ENCODE assay signal across 8 cellular contexts in the genomic region with DNA sequence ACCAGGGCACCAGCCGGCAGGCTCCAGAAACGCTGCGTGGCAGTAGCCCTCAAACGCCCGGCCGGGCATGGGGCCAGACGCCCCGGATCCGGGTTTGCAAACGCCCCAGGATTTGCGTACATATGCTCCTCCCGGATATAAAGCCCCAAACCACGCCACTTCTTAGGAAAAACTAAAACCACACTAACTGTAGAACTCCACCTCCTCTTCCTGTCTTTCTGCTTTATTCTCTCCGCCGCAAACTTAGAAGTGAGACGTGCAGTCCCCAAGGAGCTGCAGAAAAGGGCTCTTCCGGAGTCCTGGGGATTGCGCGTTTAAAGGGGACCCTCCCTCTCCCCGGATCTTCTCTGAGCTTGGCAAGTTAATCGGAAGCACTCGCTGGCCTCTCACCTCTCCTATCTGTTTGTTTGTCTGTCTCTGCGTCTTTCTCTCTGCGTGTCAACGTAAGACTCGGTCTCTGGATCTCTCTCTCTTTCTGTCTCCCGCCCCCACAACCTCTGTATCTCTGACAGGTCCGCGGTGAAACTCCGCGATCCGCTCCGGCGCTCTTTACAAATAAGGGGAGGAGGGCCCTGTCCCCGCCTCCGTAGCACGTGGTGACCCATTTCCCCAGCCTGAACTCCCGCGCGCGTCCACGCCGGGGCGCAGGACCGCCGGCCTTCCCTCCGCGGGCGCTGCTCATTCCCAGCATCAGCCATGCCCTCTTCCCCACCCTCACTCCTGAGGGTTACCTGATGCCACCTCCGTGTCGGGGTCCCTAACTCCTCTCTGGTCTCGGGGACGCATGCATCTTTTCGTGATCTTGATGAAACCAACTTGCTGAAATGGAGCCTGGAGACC.
DNase-seq lines count a peak whose midpoint lies in the region; ATAC-seq and TF ChIP-seq lines count a peak whose summit lies in the region.

Gene SLC39A8 (minus strand): TSS at position 528 of the 840 bp plus-strand sequence. CDS start 820 bp downstream, outside the sequence.

- peak; percentile 83 for ATAC-seq in GM21447 (IDR thresholded peaks at IDR 0.05; ENCODE audit: unreplicated experiment)

- peak; percentile 73 for TF ChIP-seq CTCF in epithelial cell of esophagus (IDR thresholded peaks at IDR 0.05; ENCODE audit: insufficient read depth, low read depth, low read length, missing control alignments)

- H3K4me1 ChIP-seq in HUES6 (ENCODE audit: control insufficient read depth, insufficient read depth, low read length) (peaks cover 39% of the 10 kb centered on the region), mucosa of rectum (ENCODE audit: control insufficient read depth in 2 of 2, insufficient read depth in 2 of 2, low read length in 2 of 2) (peaks cover 20 to 21% of the 10 kb centered on the region in 2 donors)

- H3K9ac ChIP-seq in HUES6 (ENCODE audit: low read length) (peak within 1 kb of the TSS; percentile 81), mucosa of rectum (ENCODE audit: low read depth in 1 of 2, low read length in 2 of 2) (peak within 1 kb of the TSS; percentile 76 to 85)

- DNase-seq in DMS 273 treated with DMSO at 0.1 percent for 48 hours (lab: John Stamatoyannopoulos, UW) (peak; percentile 74), OCI-M1 (lab: John Stamatoyannopoulos, UW) (peak; percentile 97), activated T-cell treated with anti-CD3 and anti-CD28 coated beads for 24 hours (ENCODE audit: low read depth) (peak; percentile 85), epithelial cell of esophagus (ENCODE audit: low read depth) (peak; percentile 91)
- DNase-seq in stimulated activated CD8-positive, alpha-beta memory T cell treated with anti-CD3 and anti-CD28 coated beads, Interleukin-4, amount 100 ng/mL, for 4 hours (ENCODE audit: low read depth in 2 of 2, low spot score in 1 of 2): peak; percentile 69 to 80

- H3K36me3 ChIP-seq in HUES6 (ENCODE audit: control insufficient read depth, insufficient read depth, low read length) (no peaks in the 10 kb centered on the region), mucosa of rectum (ENCODE audit: control insufficient read depth in 2 of 2, insufficient read depth in 2 of 2, low read length in 2 of 2) (no peaks in the 10 kb centered on the region)

- H3K27ac ChIP-seq in HUES6 (ENCODE audit: low read depth, low read length): no peak within 1 kb of the TSS; the same call in 1 of the 2 replicates
- H3K27ac ChIP-seq in mucosa of rectum (ENCODE audit: low read depth in 2 of 2, low read length in 2 of 2): peak within 1 kb of the TSS; percentile 77 to 86

- peak within 1 kb of the TSS; percentile 71 for H3K4me3 ChIP-seq in HUES6 (ENCODE audit: low read depth, low read length)
- peak within 1 kb of the TSS; percentile 93 for H3K4me3 ChIP-seq in epithelial cell of esophagus (ENCODE audit: low read length)
- peak within 1 kb of the TSS; percentile 81 to 96 for H3K4me3 ChIP-seq in mucosa of rectum (ENCODE audit: low read length in 2 of 2)

- peaks cover 18% of the 10 kb centered on the region; the same call in 1 of the 2 replicates for H3K27me3 ChIP-seq in HUES6 (ENCODE audit: control insufficient read depth, insufficient read depth, low read length)
- H3K27me3 ChIP-seq in mucosa of rectum (ENCODE audit: control insufficient read depth in 2 of 2, insufficient read depth in 2 of 2, low read length in 2 of 2): no peaks in the 10 kb centered on the region

- H3K9me3 ChIP-seq in HUES6 (ENCODE audit: control insufficient read depth, insufficient read depth, low read depth, low read length): no peaks in the 10 kb centered on the region
- H3K9me3 ChIP-seq in mucosa of rectum (ENCODE audit: control insufficient read depth in 2 of 2, low read length in 2 of 2): no peaks in the 10 kb centered on the region
